In the genomic region with DNA sequence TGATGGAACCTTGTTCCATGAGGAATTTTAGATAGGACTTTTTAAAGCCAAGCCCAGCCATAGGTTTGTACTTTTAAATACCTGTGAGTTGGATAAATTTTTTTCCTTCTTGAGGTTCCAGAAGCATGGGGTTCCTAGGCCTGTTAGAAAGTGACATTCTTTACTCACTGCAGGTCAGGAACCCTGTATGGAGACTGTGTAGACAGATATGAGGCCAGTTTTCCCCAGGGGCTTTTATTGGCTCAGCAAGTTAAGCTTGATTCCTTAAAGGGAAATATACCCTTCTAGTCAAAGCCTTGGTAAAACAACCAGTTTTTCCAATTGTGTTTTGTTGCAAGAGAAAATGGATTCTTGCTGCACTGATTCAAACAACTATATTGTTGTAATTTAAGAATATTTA, we compare ENCODE assay signal across 13 cellular contexts. TPM values are rescaled to one million over a fixed set of nuclear protein-coding genes. Genes with fewer than 3 reads are reported as not detected.
A peak's percentile ranks its signal among the peaks of the same experiment; 100 is the strongest.
DNase-seq lines count a peak whose midpoint lies in the region; ATAC-seq and TF ChIP-seq lines count a peak whose summit lies in the region.
"Had no signal": no experiment of that assay in that cellular context is flagged by ENCODE, and none has a peak within 500 bp of the region (broad histone marks: within the 10 kb centered on the region; RNA-seq: fewer than 3 reads in every experiment).

No MANE protein-coding gene starts in this region.

- DNase-seq in NCI-H82 (lab: John Stamatoyannopoulos, UW) (peak; percentile 89), fibroblast of mammary gland (ENCODE audit: low read depth) (peak; percentile 51), osteocyte (ENCODE audit: extremely low spot score, unreplicated experiment) (no peak), mesendoderm (no peak), SHP77 treated with DMSO at 0.1 percent for 48 hours (lab: John Stamatoyannopoulos, UW) (no peak)
- DNase-seq in stimulated activated CD4-positive, alpha-beta T cell treated with anti-CD3 and anti-CD28 coated beads, Interleukin-15, amount 100 ng/mL, for 24 hours = no peak
- DNase-seq: ACHN; activated naive CD4-positive, alpha-beta T cell treated with Interleukin-2 at 50 U/mL for 16 hours; DMS79; immature natural killer cell had no signal

- H3K56ac ChIP-seq in mesendoderm (ENCODE audit: low read length) = no peak overlapping the region

- no peak overlapping the region for H2BK15ac ChIP-seq in mesendoderm (replicated peaks; ENCODE audit: low read depth)

- no peaks in the 10 kb centered on the region; the same call in 1 of the 2 replicates for H3K36me3 ChIP-seq in ACC112 (ENCODE audit: insufficient read depth, low read length)
- no peaks in the 10 kb centered on the region for H3K36me3 ChIP-seq in mesendoderm (ENCODE audit: control insufficient read depth, insufficient read depth, low read length)

- peak overlapping the region; percentile 64 for H3K4me3 ChIP-seq in ACC112 (ENCODE audit: low read depth, low read length)
- H3K4me3 ChIP-seq in fibroblast of mammary gland (ENCODE audit: control insufficient read depth, low read depth, low read length) = no peak overlapping the region
- no peak overlapping the region for H3K4me3 ChIP-seq in mesendoderm (ENCODE audit: low read length)

- H3K9me3 Mint-ChIP-seq in osteocyte (ENCODE audit: unreplicated experiment) = no peaks in the 10 kb centered on the region
- H3K9me3 Mint-ChIP-seq: immature natural killer cell had no signal

- no peak overlapping the region for H3K9ac ChIP-seq in mesendoderm (ENCODE audit: low read length)

- H3K23ac ChIP-seq in mesendoderm (ENCODE audit: low read length) = no peak overlapping the region

- no peak overlapping the region for H2AK5ac ChIP-seq in mesendoderm (ENCODE audit: low read length)

- H3K4me1 ChIP-seq in ACC112 (ENCODE audit: control insufficient read depth, insufficient read depth, low read length, unreplicated experiment) (peaks cover 31% of the 10 kb centered on the region), mesendoderm (ENCODE audit: control insufficient read depth, low read depth, low read length) (peaks cover 3% of the 10 kb centered on the region)

- peaks cover 28% of the 10 kb centered on the region for H3K4me1 Mint-ChIP-seq in osteocyte (ENCODE audit: unreplicated experiment)

- H3K79me1 ChIP-seq in mesendoderm (ENCODE audit: low read length) = no peaks in the 10 kb centered on the region

- H4K5ac ChIP-seq in mesendoderm (ENCODE audit: low read length) = no peak overlapping the region

- no peak overlapping the region for H2BK5ac ChIP-seq in mesendoderm (ENCODE audit: low read length)

- no peaks in the 10 kb centered on the region for H3K27me3 Mint-ChIP-seq in osteocyte (ENCODE audit: unreplicated experiment)

- H3K18ac ChIP-seq in mesendoderm (ENCODE audit: low read length) = no peak overlapping the region

- H2AFZ ChIP-seq in ACC112 (ENCODE audit: low read length, unreplicated experiment) = peak overlapping the region; percentile 33

- H3K27me3 ChIP-seq in ACC112 (ENCODE audit: insufficient read depth, low read length) = no peaks in the 10 kb centered on the region
- H3K27me3 ChIP-seq in mesendoderm (ENCODE audit: insufficient read depth, low read length, poor library complexity) = no peaks in the 10 kb centered on the region

- peaks cover 13% of the 10 kb centered on the region for H3K36me3 Mint-ChIP-seq in osteocyte (ENCODE audit: unreplicated experiment)

- H3K4me3 Mint-ChIP-seq in osteocyte (ENCODE audit: unreplicated experiment) = no peak overlapping the region

- H4K8ac ChIP-seq in mesendoderm (ENCODE audit: low read depth, low read length) = no peak overlapping the region

- no peak overlapping the region for H2BK120ac ChIP-seq in mesendoderm (ENCODE audit: low read depth, low read length)

- H3K27ac Mint-ChIP-seq in osteocyte (ENCODE audit: unreplicated experiment) = peak overlapping the region; percentile 90

- H3K4me2 ChIP-seq in mesendoderm (ENCODE audit: low read length) = no peak overlapping the region

- H3K27ac ChIP-seq in ACC112 (ENCODE audit: low read depth, low read length) = peak overlapping the region; percentile 62; the same call in 1 of the 2 replicates
- no peak overlapping the region for H3K27ac ChIP-seq in mesendoderm (ENCODE audit: low read depth, low read length)

- TF ChIP-seq CTCF in fibroblast of mammary gland (conservative IDR thresholded peaks at IDR 0.05; ENCODE audit: control insufficient read depth, insufficient read depth, low read depth, low read length) = no peak
- TF ChIP-seq CTCF in osteocyte (IDR thresholded peaks at IDR 0.05) = no peak

- ATAC-seq in HG03342 (IDR thresholded peaks at IDR 0.05; ENCODE audit: unreplicated experiment) = no peak
- ATAC-seq: HepG2 had no signal

- H3K79me2 ChIP-seq in ACC112 (ENCODE audit: control insufficient read depth, insufficient read depth, low read length, unreplicated experiment) (no peaks in the 10 kb centered on the region), mesendoderm (ENCODE audit: control insufficient read depth, insufficient read depth, low read length) (no peaks in the 10 kb centered on the region)

- no peak overlapping the region for H3K4ac ChIP-seq in mesendoderm (ENCODE audit: low read depth, low read length)

RNA-seq across cellular contexts. Expression of gene GMCL1, which starts 38.4 kb away (rescaled TPM):
- 14.1 and 16.1 TPM in 2 replicates for total RNA-seq in osteocyte
- polyA plus RNA-seq in mesendoderm (2013, experiment 1 of 2) = 14.3 TPM
- polyA plus RNA-seq in mesendoderm (2013, experiment 2 of 2) = 13.2 TPM

RNA-seq across cellular contexts. Expression of gene ANXA4, which starts 49.1 kb away (rescaled TPM):
- 76.6 and 81.5 TPM in 2 replicates for total RNA-seq in osteocyte
- polyA plus RNA-seq in mesendoderm (2013, experiment 1 of 2) = 8.1 TPM
- polyA plus RNA-seq in mesendoderm (2013, experiment 2 of 2) = 8.6 TPM

Comparison
In these comparisons a context has a peak if more than half of its experiments do, and no peak if none do; other contexts are left out.
1. DNase-seq: peak in NCI-H82 (single experiment) and fibroblast of mammary gland (single experiment); none in osteocyte (single experiment), mesendoderm (single experiment), SHP77 treated with DMSO at 0.1 percent for 48 hours (single experiment) and stimulated activated CD4-positive, alpha-beta T cell treated with anti-CD3 and anti-CD28 coated beads, Interleukin-15, amount 100 ng/mL, for 24 hours (single experiment).